In genomic region chr12:2390850-2391390, GRCh38 we compare ENCODE assay signal across 21 cellular contexts.
"Had no signal": no experiment of that assay in that cellular context is flagged by ENCODE, and none has a peak within 500 bp of the region (broad histone marks: within the 10 kb centered on the region; RNA-seq: fewer than 3 reads in every experiment).

No MANE protein-coding gene starts in this region.

- H3K27ac ChIP-seq: dorsolateral prefrontal cortex, parathyroid adenoma, prostate gland, skin epidermis, testis, tibial nerve, upper lobe of right lung, vagina had no signal

- H3K4me1 ChIP-seq: parathyroid adenoma, prostate gland had no signal

- H3K4me3 ChIP-seq: dorsolateral prefrontal cortex, heart left ventricle, prostate gland, skin epidermis, testis, tibial nerve, upper lobe of right lung, vagina had no signal

- H3K9me3 Mint-ChIP-seq: mesothelial cell of epicardium; stimulated activated naive B cell treated with anti-CD40 and anti-IgM and Interleukin-4, amounts not matched to agents 10 μg/mL and 1 μg/mL and 100 μg/mL, for 72 hours; stimulated activated naive CD8-positive, alpha-beta T cell treated with anti-CD3 and anti-CD28 coated beads, Interleukin-15, amount 100 ng/mL, for 72 hours had no signal

- H3K27ac Mint-ChIP-seq: mesothelial cell of epicardium had no signal

- DNase-seq: cortex of kidney; dorsolateral prefrontal cortex; effector CD8-positive, alpha-beta T cell; heart left ventricle; hippocampal formation; kidney glomerular epithelial cell; retina; stimulated activated CD4-positive, alpha-beta T cell treated with anti-CD3 and anti-CD28 coated beads, Interleukin-2, amount 100 ng/mL, for 24 hours; stimulated activated CD4-positive, alpha-beta T cell treated with anti-CD3 and anti-CD28 coated beads, Interleukin-4, amount 100 ng/mL, for 4 hours; stimulated activated naive B cell treated with anti-CD40 and anti-IgM and Interleukin-4, amounts not matched to agents 10 μg/mL and 1 μg/mL and 100 μg/mL, for 72 hours; stimulated activated naive CD8-positive, alpha-beta T cell treated with anti-CD3 and anti-CD28 coated beads, Interleukin-15, amount 100 ng/mL, for 72 hours; testis; upper lobe of right lung had no signal

- H3K9me3 ChIP-seq: heart left ventricle, prostate gland, testis, tibial nerve, upper lobe of right lung, vagina had no signal

- H2AFZ ChIP-seq: parathyroid adenoma had no signal

- H3K4me1 Mint-ChIP-seq: stimulated activated naive B cell treated with anti-CD40 and anti-IgM and Interleukin-4, amounts not matched to agents 10 μg/mL and 1 μg/mL and 100 μg/mL, for 72 hours; stimulated activated naive CD8-positive, alpha-beta T cell treated with anti-CD3 and anti-CD28 coated beads, Interleukin-15, amount 100 ng/mL, for 72 hours had no signal

- H3K36me3 Mint-ChIP-seq: mesothelial cell of epicardium; stimulated activated naive B cell treated with anti-CD40 and anti-IgM and Interleukin-4, amounts not matched to agents 10 μg/mL and 1 μg/mL and 100 μg/mL, for 72 hours had no signal

- H3K79me2 ChIP-seq: parathyroid adenoma had no signal

- H3K4me3 Mint-ChIP-seq: mesothelial cell of epicardium; stimulated activated naive B cell treated with anti-CD40 and anti-IgM and Interleukin-4, amounts not matched to agents 10 μg/mL and 1 μg/mL and 100 μg/mL, for 72 hours; stimulated activated naive CD8-positive, alpha-beta T cell treated with anti-CD3 and anti-CD28 coated beads, Interleukin-15, amount 100 ng/mL, for 72 hours had no signal

- ATAC-seq: esophagus mucosa; sciatic nerve; stimulated activated naive B cell treated with anti-CD40 and anti-IgM and Interleukin-4, amounts not matched to agents 10 μg/mL and 1 μg/mL and 100 μg/mL, for 72 hours; stimulated activated naive CD8-positive, alpha-beta T cell treated with anti-CD3 and anti-CD28 coated beads, Interleukin-15, amount 100 ng/mL, for 72 hours; upper lobe of right lung had no signal

- H3K27me3 ChIP-seq: dorsolateral prefrontal cortex, heart left ventricle, testis, tibial nerve, upper lobe of right lung, vagina had no signal

- H3K9ac ChIP-seq: parathyroid adenoma had no signal

- H3K36me3 ChIP-seq: heart left ventricle, prostate gland, tibial nerve, upper lobe of right lung, vagina had no signal
